In the genomic region with DNA sequence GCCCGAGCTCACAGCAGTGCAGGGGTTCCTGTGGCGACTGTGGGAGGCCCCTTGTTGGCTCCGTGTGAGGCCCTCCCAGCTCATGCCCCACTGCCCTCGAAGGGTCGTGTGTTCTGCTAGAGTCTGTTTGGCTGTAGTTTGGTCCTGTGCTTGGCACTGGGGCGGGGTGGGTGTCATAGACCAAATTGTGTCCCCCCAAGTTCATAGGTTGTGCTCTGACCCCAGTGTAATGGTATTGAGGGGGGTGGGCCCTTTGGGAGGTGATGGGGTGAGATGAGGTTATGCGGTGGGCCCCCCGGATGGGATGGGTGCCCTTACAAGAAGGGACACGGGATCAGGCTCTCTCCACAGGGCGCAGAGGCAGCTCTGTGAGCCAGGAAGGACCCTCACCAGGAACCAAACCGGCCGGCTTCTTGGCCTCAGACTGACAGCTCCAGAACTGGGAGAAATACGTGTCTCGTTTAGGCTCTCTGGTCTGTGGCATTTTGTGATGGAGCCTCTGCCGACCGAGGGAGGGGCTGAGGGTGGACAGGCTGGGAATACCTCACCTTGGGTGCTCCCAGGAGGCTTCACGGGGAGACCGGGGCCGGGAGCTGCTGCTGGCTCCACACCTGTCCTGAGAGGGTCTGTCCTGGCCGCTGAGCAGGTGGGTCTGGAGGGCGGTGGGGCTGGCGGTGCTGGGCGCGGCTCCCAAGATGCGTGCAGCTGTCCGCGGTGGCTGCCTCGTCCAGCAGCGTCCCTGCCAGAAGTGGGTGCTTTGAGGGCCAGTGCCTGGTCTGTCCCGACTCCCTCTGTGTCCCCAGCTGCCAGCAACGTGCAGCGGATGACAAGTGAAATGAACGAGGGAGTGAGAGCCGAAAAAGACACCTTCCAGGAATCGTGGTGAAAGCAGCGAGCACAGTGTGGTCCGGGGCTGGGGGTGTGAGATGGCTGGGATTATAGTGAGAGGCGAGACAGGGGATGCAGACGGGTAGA, we compare ENCODE assay signal across 9 cellular contexts.
DNase-seq lines count a peak whose midpoint lies in the region; ATAC-seq and TF ChIP-seq lines count a peak whose summit lies in the region.
"Had no signal": no experiment of that assay in that cellular context is flagged by ENCODE, and none has a peak within 500 bp of the region (broad histone marks: within the 10 kb centered on the region; RNA-seq: fewer than 3 reads in every experiment).

No MANE protein-coding gene starts in this region.

- CTCF ChIA-PET in HEK293 (lab: Yijun Ruan, JAX): no interaction called here

- no peaks in the 10 kb centered on the region for H3K27me3 Mint-ChIP-seq in mesothelial cell of epicardium (ENCODE audit: low read depth)
- no peaks in the 10 kb centered on the region for H3K27me3 Mint-ChIP-seq in stimulated activated memory B cell treated with anti-CD40 and anti-IgM and Interleukin-4, amounts not matched to agents 10 μg/mL and 1 μg/mL and 100 μg/mL, for 72 hours

- H3K4me1 Mint-ChIP-seq in mesothelial cell of epicardium: peaks cover 55% of the 10 kb centered on the region
- peaks cover 68% of the 10 kb centered on the region for H3K4me1 Mint-ChIP-seq in stimulated activated memory B cell treated with anti-CD40 and anti-IgM and Interleukin-4, amounts not matched to agents 10 μg/mL and 1 μg/mL and 100 μg/mL, for 72 hours

- no peaks in the 10 kb centered on the region for H3K4me1 ChIP-seq in HEK293 (ENCODE audit: control insufficient read depth, insufficient read depth, low read length)
- peaks cover 13 to 18% of the 10 kb centered on the region in 2 donors for H3K4me1 ChIP-seq in esophagus (ENCODE audit: control insufficient read depth in 2 of 2, insufficient read depth in 2 of 2, low read length in 1 of 2)
- peaks cover 9% of the 10 kb centered on the region for H3K4me1 ChIP-seq in Karpas-422 (ENCODE audit: low read length)

- H3K27ac Mint-ChIP-seq in mesothelial cell of epicardium: peak overlapping the region; percentile 91
- H3K27ac Mint-ChIP-seq in stimulated activated memory B cell treated with anti-CD40 and anti-IgM and Interleukin-4, amounts not matched to agents 10 μg/mL and 1 μg/mL and 100 μg/mL, for 72 hours: peak overlapping the region; percentile 69
- H3K27ac Mint-ChIP-seq: T-helper 1 cell treated with Interleukin-12 subunit alpha and Interleukin-12 subunit beta and Interleukin-4 antibody, amounts not matched to agents 30 μg/mL and 1 μg/mL, for 36 hours had no signal

- no peak overlapping the region for H3K27ac ChIP-seq in HEK293 (ENCODE audit: extremely low read depth, low read depth, low read length)
- peak overlapping the region; percentile 65 to 76 for H3K27ac ChIP-seq in esophagus (ENCODE audit: low read depth in 2 of 2, low read length in 1 of 2)
- no peak overlapping the region for H3K27ac ChIP-seq in Karpas-422 (ENCODE audit: low read length)

- peaks cover under 1% of the 10 kb centered on the region for H3K9me3 Mint-ChIP-seq in mesothelial cell of epicardium
- H3K9me3 Mint-ChIP-seq in stimulated activated memory B cell treated with anti-CD40 and anti-IgM and Interleukin-4, amounts not matched to agents 10 μg/mL and 1 μg/mL and 100 μg/mL, for 72 hours: no peaks in the 10 kb centered on the region

- no peak overlapping the region for H2AFZ ChIP-seq in Karpas-422 (ENCODE audit: low read length)

- DNase-seq in mesothelial cell of epicardium (ENCODE audit: low spot score in 2 of 2, unreplicated experiment in 2 of 2) (no peak), NCI-H524 (lab: John Stamatoyannopoulos, UW) (no peak), Karpas-422 (no peak), NCI-H345 (lab: John Stamatoyannopoulos, UW) (no peak)

- H3K79me2 ChIP-seq in Karpas-422 (ENCODE audit: low read length): no peaks in the 10 kb centered on the region

- H3K36me3 Mint-ChIP-seq in mesothelial cell of epicardium: peaks cover under 1% of the 10 kb centered on the region
- H3K36me3 Mint-ChIP-seq in stimulated activated memory B cell treated with anti-CD40 and anti-IgM and Interleukin-4, amounts not matched to agents 10 μg/mL and 1 μg/mL and 100 μg/mL, for 72 hours: no peaks in the 10 kb centered on the region

- H3K9me3 ChIP-seq in HEK293 (ENCODE audit: control insufficient read depth, insufficient read depth, low read depth, low read length) (no peaks in the 10 kb centered on the region), esophagus (ENCODE audit: control insufficient read depth in 2 of 2, insufficient read depth in 1 of 2, low read depth in 1 of 2, low read length in 1 of 2) (no peaks in the 10 kb centered on the region), Karpas-422 (ENCODE audit: low read length) (no peaks in the 10 kb centered on the region)

- WGBS in esophagus, 2 donors: 79 to 84% methylated on average over 39 of the region's 39 CpGs

- TF ChIP-seq CTCF in HEK293 (tag by site-specific recombination; IDR thresholded peaks at IDR 0.05) (no peak), mesothelial cell of epicardium (IDR thresholded peaks at IDR 0.05; ENCODE audit: unreplicated experiment) (no peak)

- no peak overlapping the region for H3K9ac ChIP-seq in Karpas-422 (ENCODE audit: low read length)

- peak overlapping the region; percentile 12 for H3K4me3 Mint-ChIP-seq in mesothelial cell of epicardium
- no peak overlapping the region for H3K4me3 Mint-ChIP-seq in stimulated activated memory B cell treated with anti-CD40 and anti-IgM and Interleukin-4, amounts not matched to agents 10 μg/mL and 1 μg/mL and 100 μg/mL, for 72 hours
- H3K4me3 Mint-ChIP-seq: T-helper 1 cell treated with Interleukin-12 subunit alpha and Interleukin-12 subunit beta and Interleukin-4 antibody, amounts not matched to agents 30 μg/mL and 1 μg/mL, for 36 hours had no signal

- no peak for ATAC-seq in stimulated activated memory B cell treated with anti-CD40 and anti-IgM and Interleukin-4, amounts not matched to agents 10 μg/mL and 1 μg/mL and 100 μg/mL, for 72 hours
- ATAC-seq in HG03469 (IDR thresholded peaks at IDR 0.05; ENCODE audit: unreplicated experiment): no peak

- no peak overlapping the region for H3K4me2 ChIP-seq in Karpas-422 (ENCODE audit: low read depth, low read length, poor library complexity, severe bottlenecking)

- H3K36me3 ChIP-seq in HEK293 (ENCODE audit: control insufficient read depth in 2 of 2, insufficient read depth in 1 of 2, low read length in 2 of 2) (no peaks in the 10 kb centered on the region), esophagus (ENCODE audit: control insufficient read depth in 2 of 2, insufficient read depth in 2 of 2, low read length in 1 of 2) (no peaks in the 10 kb centered on the region), Karpas-422 (ENCODE audit: insufficient read depth, low read length) (no peaks in the 10 kb centered on the region)

- POLR2A ChIA-PET in HEK293 (lab: Yijun Ruan, JAX): no interaction called here

- no peaks in the 10 kb centered on the region for H3K27me3 ChIP-seq in esophagus (ENCODE audit: control insufficient read depth in 1 of 2, insufficient read depth in 2 of 2, low read length in 2 of 2)
- H3K27me3 ChIP-seq in Karpas-422 (ENCODE audit: low read length): no peaks in the 10 kb centered on the region

- peaks cover 35% of the 10 kb centered on the region; the same call in 1 of the 2 replicates for H4K20me1 ChIP-seq in Karpas-422 (ENCODE audit: insufficient read depth, low read depth, low read length)

- H3K9me2 ChIP-seq in Karpas-422 (replicated peaks; ENCODE audit: insufficient read depth, low read length): no peaks in the 10 kb centered on the region

- H3K4me3 ChIP-seq in HEK293 (ENCODE audit: low read depth, low read length) (no peak overlapping the region), esophagus (ENCODE audit: low read depth in 1 of 2, low read length in 2 of 2) (no peak overlapping the region), Karpas-422 (ENCODE audit: low read length) (no peak overlapping the region)

TF ChIP-seq in HEK293, 187 proteins besides CTCF, POLR2A, EP300 and RAD21:
- TF ChIP-seq, protein P1, sequence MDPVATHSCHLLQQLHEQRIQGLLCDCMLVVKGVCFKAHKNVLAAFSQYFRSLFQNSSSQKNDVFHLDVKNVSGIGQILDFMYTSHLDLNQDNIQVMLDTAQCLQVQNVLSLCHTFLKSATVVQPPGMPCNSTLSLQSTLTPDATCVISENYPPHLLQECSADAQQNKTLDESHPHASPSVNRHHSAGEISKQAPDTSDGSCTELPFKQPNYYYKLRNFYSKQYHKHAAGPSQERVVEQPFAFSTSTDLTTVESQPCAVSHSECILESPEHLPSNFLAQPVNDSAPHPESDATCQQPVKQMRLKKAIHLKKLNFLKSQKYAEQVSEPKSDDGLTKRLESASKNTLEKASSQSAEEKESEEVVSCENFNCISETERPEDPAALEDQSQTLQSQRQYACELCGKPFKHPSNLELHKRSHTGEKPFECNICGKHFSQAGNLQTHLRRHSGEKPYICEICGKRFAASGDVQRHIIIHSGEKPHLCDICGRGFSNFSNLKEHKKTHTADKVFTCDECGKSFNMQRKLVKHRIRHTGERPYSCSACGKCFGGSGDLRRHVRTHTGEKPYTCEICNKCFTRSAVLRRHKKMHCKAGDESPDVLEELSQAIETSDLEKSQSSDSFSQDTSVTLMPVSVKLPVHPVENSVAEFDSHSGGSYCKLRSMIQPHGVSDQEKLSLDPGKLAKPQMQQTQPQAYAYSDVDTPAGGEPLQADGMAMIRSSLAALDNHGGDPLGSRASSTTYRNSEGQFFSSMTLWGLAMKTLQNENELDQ (tag by site-specific recombination; IDR thresholded peaks at IDR 0.05; ENCODE audit: low read depth): no peak
- peak; percentile 63 for TF ChIP-seq GLIS1 (tag by site-specific recombination; IDR thresholded peaks at IDR 0.05)

Comparison
In these comparisons a context has a peak if more than half of its experiments do, and no peak if none do; other contexts are left out.
1. H3K27ac ChIP-seq: peak in esophagus (2 of 2); none in HEK293 (single experiment) and Karpas-422 (single experiment).